Comparison of ENCODE assay signal across 22 cellular contexts in the genomic region with DNA sequence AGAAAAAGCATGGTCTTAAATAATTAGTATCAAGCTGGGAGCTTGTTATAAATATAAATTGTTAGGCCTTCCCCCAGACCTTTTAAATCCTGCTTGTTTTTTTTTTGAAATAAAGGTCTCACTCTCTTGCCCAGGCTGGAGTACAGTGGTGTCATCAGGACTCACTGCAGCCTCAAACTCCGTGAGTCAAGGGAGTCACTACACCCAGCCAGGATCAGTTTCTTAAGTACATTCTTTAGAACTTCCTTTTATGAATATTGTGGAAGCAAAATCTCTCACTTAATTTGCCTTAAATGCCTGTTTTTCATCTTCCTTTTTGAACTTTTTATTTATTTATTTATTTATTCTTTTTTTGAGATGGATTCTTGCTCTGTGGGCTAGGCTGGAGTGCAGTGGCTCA.
"Had no signal": no experiment of that assay in that cellular context is flagged by ENCODE, and none has a peak within 500 bp of the region (broad histone marks: within the 10 kb centered on the region; RNA-seq: fewer than 3 reads in every experiment).

No MANE protein-coding gene starts in this region.

- H3K27ac ChIP-seq: colonic mucosa, prostate gland, right atrium auricular region, suprapubic skin, thyroid gland, vagina had no signal

- H3K4me1 ChIP-seq: colonic mucosa, prostate gland, right atrium auricular region, suprapubic skin, thyroid gland, vagina had no signal

- H3K36me3 ChIP-seq: colonic mucosa, prostate gland, right atrium auricular region, suprapubic skin, thyroid gland, vagina had no signal

- DNase-seq: colonic mucosa; dermis blood vessel endothelial cell; hypothalamus; left ventricle myocardium superior; nephron progenitor cell; nucleus accumbens; stimulated activated CD4-positive, alpha-beta T cell treated with anti-CD3 and anti-CD28 coated beads, Interleukin-12 subunit alpha, Interleukin-12 subunit beta, amount 100 ng/mL, for 4 hours; stimulated activated CD4-positive, alpha-beta T cell treated with anti-CD3 and anti-CD28 coated beads, Interleukin-1b, Interleukin-23, amount 100 ng/mL, for 48 hours; stimulated activated CD4-positive, alpha-beta T cell treated with anti-CD3 and anti-CD28 coated beads, Interleukin-4, amount 100 ng/mL, for 1 hour; stimulated activated CD8-positive, alpha-beta memory T cell treated with anti-CD3 and anti-CD28 coated beads, Interleukin-4, amount 100 ng/mL, for 48 hours; stimulated activated naive CD4-positive, alpha-beta T cell; stimulated activated naive CD8-positive, alpha-beta T cell treated with anti-CD3 and anti-CD28 coated beads, Interleukin-15, amount 100 ng/mL, for 72 hours; thyroid gland; trophoblast cell had no signal

- H3K4me3 ChIP-seq: colonic mucosa, lung, prostate gland, right atrium auricular region, smooth muscle cell, suprapubic skin, thyroid gland, vagina had no signal

- H3K4me1 Mint-ChIP-seq: nephron progenitor cell had no signal

- ATAC-seq: left ventricle myocardium superior; sciatic nerve; stimulated activated naive CD8-positive, alpha-beta T cell treated with anti-CD3 and anti-CD28 coated beads, Interleukin-15, amount 100 ng/mL, for 72 hours had no signal

- H3K9me3 ChIP-seq: colonic mucosa, prostate gland, suprapubic skin, thyroid gland had no signal

- H3K4me3 Mint-ChIP-seq: memory B cell; nephron progenitor cell; stimulated activated naive CD8-positive, alpha-beta T cell treated with anti-CD3 and anti-CD28 coated beads, Interleukin-15, amount 100 ng/mL, for 72 hours had no signal

- H3K27me3 ChIP-seq: colonic mucosa, right atrium auricular region, suprapubic skin, thyroid gland, vagina had no signal

- H3K27me3 Mint-ChIP-seq: memory B cell; stimulated activated naive CD8-positive, alpha-beta T cell treated with anti-CD3 and anti-CD28 coated beads, Interleukin-15, amount 100 ng/mL, for 72 hours had no signal

- H3K27ac Mint-ChIP-seq: memory B cell, nephron progenitor cell had no signal
